Comparison of ENCODE assay signal across 9 cellular contexts in genomic region chr19:51417107-51417806, GRCh38. TPM values are rescaled to one million over a fixed set of nuclear protein-coding genes. Genes with fewer than 3 reads are reported as not detected.
DNase-seq lines count a peak whose midpoint lies in the region; ATAC-seq, FAIRE-seq and TF ChIP-seq lines count a peak whose summit lies in the region.
"Had no signal": no experiment of that assay in that cellular context is flagged by ENCODE, and none has a peak within 500 bp of the region (broad histone marks: within the 10 kb centered on the region; RNA-seq: fewer than 3 reads in every experiment).

TSS of gene SIGLEC10 (minus strand) at chr19:51417642. CDS start at chr19:51417581, 61 bp downstream.

- H3K9me3 ChIP-seq in BLaER1 treated with 17β-estradiol and CSF1 and Interleukin-3, amounts not matched to agents 10 nM and 100 nM (replicated peaks in 1 of 11) = no peaks in the 10 kb centered on the region
- H3K9me3 ChIP-seq in spleen = no peaks in the 10 kb centered on the region

- no peaks in the 10 kb centered on the region for H3K36me3 Mint-ChIP-seq in activated T-helper 17 cell treated with anti-CD3 and anti-CD28 coated beads, Interleukin-2, amount 50 U/mL, for 72 hours (ENCODE audit: low read depth)

- H3K27me3 Mint-ChIP-seq in activated T-helper 17 cell treated with anti-CD3 and anti-CD28 coated beads, Interleukin-2, amount 50 U/mL, for 72 hours = peaks cover 16% of the 10 kb centered on the region

- 7 to 30% (median 24%) methylated on average over 7 to 21 of the region's 21 CpGs for WGBS in spleen, 5 donors

- no peak within 1 kb of the TSS for H3K27ac Mint-ChIP-seq in activated T-helper 17 cell treated with anti-CD3 and anti-CD28 coated beads, Interleukin-2, amount 50 U/mL, for 72 hours

- H4K20me1 ChIP-seq in BLaER1 treated with 17β-estradiol and CSF1 and Interleukin-3, amounts not matched to agents 10 nM and 100 nM = peaks cover 0 to 5% (median 0%) of the 10 kb centered on the region in 11 experiments; a peak in 1 of 22 replicates

- peak in 1 of 3 donors; percentile 41 for TF ChIP-seq POLR2A in spleen (IDR thresholded peaks at IDR 0.05)

- H3K9me3 Mint-ChIP-seq in activated T-helper 17 cell treated with anti-CD3 and anti-CD28 coated beads, Interleukin-2, amount 50 U/mL, for 72 hours = no peaks in the 10 kb centered on the region

- no peak within 1 kb of the TSS for H3K4me3 Mint-ChIP-seq in activated T-helper 17 cell treated with anti-CD3 and anti-CD28 coated beads, Interleukin-2, amount 50 U/mL, for 72 hours

- peaks cover 41 to 68% (median 62%) of the 10 kb centered on the region in 10 experiments for H3K4me1 ChIP-seq in BLaER1 treated with 17β-estradiol and CSF1 and Interleukin-3, amounts not matched to agents 10 nM and 100 nM
- peaks cover 3 to 78% (median 39%) of the 10 kb centered on the region in 6 donors for H3K4me1 ChIP-seq in spleen

- peaks cover 0 to 31% (median 13%) of the 10 kb centered on the region in 11 experiments; a peak in 11 of 22 replicates for H3K36me3 ChIP-seq in BLaER1 treated with 17β-estradiol and CSF1 and Interleukin-3, amounts not matched to agents 10 nM and 100 nM
- H3K36me3 ChIP-seq in spleen = peaks cover 0 to 38% (median 0%) of the 10 kb centered on the region in 6 donors

- DNase-seq in GM19239 (ENCODE audit: insufficient read length, low spot score) = peak; percentile 62
- DNase-seq in HT1080 (ENCODE audit: low read depth) = peak; percentile 11
- peak; percentile 95 for DNase-seq in spleen
- no peak for DNase-seq in SW480 (ENCODE audit: low spot score)
- no peak for DNase-seq in occipital lobe (lab: John Stamatoyannopoulos, UW)
- no peak for DNase-seq in HTR-8/SVneo (ENCODE audit: insufficient read length, low spot score)

- peak within 1 kb of the TSS in 9 of 10 experiments; percentile 28 to 67 (median 54); a peak in 19 of 20 replicates for H3K4me3 ChIP-seq in BLaER1 treated with 17β-estradiol and CSF1 and Interleukin-3, amounts not matched to agents 10 nM and 100 nM
- peak within 1 kb of the TSS; percentile 6 to 74 (median 40) for H3K4me3 ChIP-seq in spleen

- H3K27me3 ChIP-seq in BLaER1 treated with 17β-estradiol and CSF1 and Interleukin-3, amounts not matched to agents 10 nM and 100 nM = peaks cover 0 to 13% (median 6%) of the 10 kb centered on the region in 11 experiments; a peak in 11 of 22 replicates
- peaks cover 0 to 26% (median 9%) of the 10 kb centered on the region in 7 donors for H3K27me3 ChIP-seq in spleen (replicated peaks in 1 of 7)

- intact Hi-C loops in spleen (cut with DNase I; ENCODE audit: low total_unique reads) = loop anchor here (10.0 kb wide), 1 partner anchor 238 kb away; no protein-coding TSS in a partner anchor

- ATAC-seq in activated T-helper 17 cell treated with anti-CD3 and anti-CD28 coated beads, Interleukin-2, amount 50 U/mL, for 72 hours (replicated peaks) = peak; percentile 76

- FAIRE-seq in GM19239 (lab: Jason Lieb, UNC) (peak; percentile 89), HTR-8/SVneo (lab: Jason Lieb, UNC) (no peak)

- peak within 1 kb of the TSS; percentile 56 to 83 (median 77); a peak in 21 of 22 replicates for H3K9ac ChIP-seq in BLaER1 treated with 17β-estradiol and CSF1 and Interleukin-3, amounts not matched to agents 10 nM and 100 nM

- peak within 1 kb of the TSS; percentile 80 to 98 (median 91) for H3K4me2 ChIP-seq in BLaER1 treated with 17β-estradiol and CSF1 and Interleukin-3, amounts not matched to agents 10 nM and 100 nM

- TF ChIP-seq CTCF in spleen (IDR thresholded peaks at IDR 0.05 in 8 of 11, conservative IDR thresholded peaks at IDR 0.05 in 3 of 11) = peak in 1 of 11 experiments; percentile 18

- peak within 1 kb of the TSS; percentile 70 to 88 (median 82); a peak in 21 of 22 replicates for H3K27ac ChIP-seq in BLaER1 treated with 17β-estradiol and CSF1 and Interleukin-3, amounts not matched to agents 10 nM and 100 nM
- peak within 1 kb of the TSS; percentile 63 to 95 (median 83) for H3K27ac ChIP-seq in spleen

- peaks cover 9% of the 10 kb centered on the region for H3K4me1 Mint-ChIP-seq in activated T-helper 17 cell treated with anti-CD3 and anti-CD28 coated beads, Interleukin-2, amount 50 U/mL, for 72 hours

RNA-seq across cellular contexts. Expression of gene SIGLEC10, which starts in this region (rescaled TPM):
- total RNA-seq in HT1080 (2014; rRNA removed; shearing (Covaris generic)) = not detected in 2 replicates
- polyA plus RNA-seq in HT1080 (2015; cell fraction: cytosol; rRNA removed) = not detected in 2 replicates
- not detected in 2 replicates for polyA plus RNA-seq in HT1080 (2015; cell fraction: nucleus; rRNA removed)
- total RNA-seq in activated T-helper 17 cell treated with anti-CD3 and anti-CD28 coated beads, Interleukin-2, amount 50 U/mL, for 72 hours = under 1 TPM; 0.19 to 0.26 TPM
- total RNA-seq in spleen (100 to 1,000 TPM in 4 of 7 donors, 10 to 100 TPM in 3; 68.9 to 155 (median 102) TPM), occipital lobe (1.6 TPM)
- 10 to 100 TPM; 38.0 to 47.3 (median 41.2) TPM for polyA plus RNA-seq in spleen
- total RNA-seq: lung microvascular endothelial cell had no signal

Comparison
In these comparisons a context has a peak if more than half of its experiments do, and no peak if none do; other contexts are left out.
1. RNA of gene SIGLEC10 (total RNA-seq): 68.9 to 155 TPM in spleen; 1.6 TPM in occipital lobe (single experiment), 0.19 to 0.26 TPM in activated T-helper 17 cell treated with anti-CD3 and anti-CD28 coated beads, Interleukin-2, amount 50 U/mL, for 72 hours and not detected in HT1080; every median in the first group is over 10 times any median in the second.
2. Peak in DNase-seq in HT1080; RNA of the gene not detected or under 1 TPM.
3. Peak in ATAC-seq in activated T-helper 17 cell treated with anti-CD3 and anti-CD28 coated beads, Interleukin-2, amount 50 U/mL, for 72 hours; RNA of the gene not detected or under 1 TPM.
4. DNase-seq: peak in GM19239 (single experiment) and spleen (single experiment); none in SW480 (single experiment), occipital lobe (single experiment) and HTR-8/SVneo (single experiment).